In the genomic region with DNA sequence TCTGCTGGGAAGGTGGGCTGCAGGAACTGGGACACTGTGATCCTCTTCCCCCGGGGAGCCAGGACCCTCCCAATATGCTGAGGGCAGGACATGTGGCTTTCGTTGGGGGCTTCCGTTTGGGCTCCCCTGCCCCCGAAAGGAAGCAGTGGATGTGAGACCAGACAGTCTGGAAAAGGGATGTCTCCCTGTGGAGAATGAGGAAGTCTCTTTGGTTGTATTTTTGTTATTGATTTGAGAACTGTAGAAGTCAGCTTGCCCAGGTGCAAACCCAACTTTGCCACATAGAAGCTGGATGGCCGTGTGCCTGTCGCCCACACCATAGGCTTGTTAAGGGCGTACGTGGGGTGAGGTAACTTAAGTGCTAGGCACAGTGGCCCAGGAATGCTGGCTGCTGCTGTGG, we compare ENCODE assay signal across 22 cellular contexts.
"Had no signal": no experiment of that assay in that cellular context is flagged by ENCODE, and none has a peak within 500 bp of the region (broad histone marks: within the 10 kb centered on the region; RNA-seq: fewer than 3 reads in every experiment).

No MANE protein-coding gene starts in this region.

- H3K36me3 ChIP-seq: breast epithelium, heart right ventricle, neutrophil, thyroid gland had no signal

- H3K27me3 ChIP-seq: breast epithelium, esophagus squamous epithelium, heart right ventricle, neutrophil, thyroid gland had no signal

- DNase-seq: activated CD4-positive, alpha-beta T cell treated with anti-CD3 and anti-CD28 coated beads, Interleukin-2, amount 50 U/mL, for 1 hour; activated CD8-positive, alpha-beta memory T cell treated with anti-CD3 and anti-CD28 coated beads for 24 hours; activated effector memory CD4-positive, alpha-beta T cell treated with anti-CD3 and anti-CD28 coated beads, Interleukin-2, amount 50 U/mL, for 16 hours; activated naive CD4-positive, alpha-beta T cell treated with anti-CD3 and anti-CD28 coated beads, Interleukin-2, amount 50 U/mL, for 16 hours; activated T-cell treated with anti-CD3 and anti-CD28 coated beads, Interleukin-2, amount 50 U/mL, for 72 hours; aorta; effector CD4-positive, alpha-beta T cell; esophagus squamous epithelium; heart right ventricle; immature natural killer cell; mesenchymal stem cell; mucosa of descending colon; naive thymus-derived CD4-positive, alpha-beta T cell; retina; stimulated activated CD4-positive, alpha-beta T cell treated with anti-CD3 and anti-CD28 coated beads, Interleukin-12 subunit alpha, Interleukin-12 subunit beta, amount 100 ng/mL, for 4 hours; stimulated activated CD4-positive, alpha-beta T cell treated with anti-CD3 and anti-CD28 coated beads, Interleukin-1b, Interleukin-23, amount 100 ng/mL, for 48 hours; stimulated activated CD8-positive, alpha-beta memory T cell treated with anti-CD3 and anti-CD28 coated beads, Interleukin-4, amount 100 ng/mL, for 48 hours; stimulated activated naive CD4-positive, alpha-beta T cell; SW 1271; thyroid gland had no signal

- H3K27ac ChIP-seq: breast epithelium, esophagus squamous epithelium, heart right ventricle, neutrophil, thyroid gland had no signal

- H3K9me3 ChIP-seq: breast epithelium, esophagus squamous epithelium, heart right ventricle, mucosa of descending colon, neutrophil, thyroid gland had no signal

- ATAC-seq: activated T-cell treated with anti-CD3 and anti-CD28 coated beads, Interleukin-2, amount 50 U/mL, for 72 hours; heart right ventricle; mucosa of descending colon; naive thymus-derived CD4-positive, alpha-beta T cell had no signal

- H3K4me3 ChIP-seq: breast epithelium, esophagus squamous epithelium, heart right ventricle, mucosa of descending colon, thyroid gland had no signal
